ENCODE assay signal across 19 cellular contexts in the genomic region with DNA sequence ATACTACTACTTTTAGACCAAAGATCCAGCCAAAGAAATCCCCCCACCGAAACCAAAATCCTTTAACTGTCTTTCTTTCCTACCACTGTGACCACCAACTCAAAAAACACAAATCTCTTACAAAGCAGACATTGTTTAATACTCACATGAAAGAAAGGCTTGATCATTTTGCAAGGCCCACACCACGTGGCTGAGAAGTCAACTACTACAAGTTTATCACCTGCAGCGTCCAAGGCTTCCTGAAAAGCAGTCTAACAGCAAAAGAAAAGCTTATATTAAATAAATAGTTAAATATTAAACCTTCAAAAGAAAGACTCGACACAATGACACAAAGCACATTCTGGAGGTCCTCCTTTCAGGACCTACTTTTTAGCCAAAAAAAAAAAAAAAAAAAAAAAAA. TPM values are rescaled to one million over a fixed set of nuclear protein-coding genes. Genes with fewer than 3 reads are reported as not detected.
A peak's percentile ranks its signal among the peaks of the same experiment; 100 is the strongest.
DNase-seq lines count a peak whose midpoint lies in the region; ATAC-seq, FAIRE-seq and TF ChIP-seq lines count a peak whose summit lies in the region.
"Had no signal": no experiment of that assay in that cellular context is flagged by ENCODE, and none has a peak within 500 bp of the region (broad histone marks: within the 10 kb centered on the region; RNA-seq: fewer than 3 reads in every experiment).

No MANE protein-coding gene starts in this region.

- no peaks in the 10 kb centered on the region for H3K9me2 ChIP-seq in Loucy (replicated peaks; ENCODE audit: low read depth, low read length)
- H3K9me2 ChIP-seq: SK-N-SH had no signal

- H3K9me3 ChIP-seq in Loucy (ENCODE audit: insufficient read depth, low read depth, low read length) (no peaks in the 10 kb centered on the region), small intestine (ENCODE audit: control insufficient read depth, low read depth) (no peaks in the 10 kb centered on the region), MG63 (no peaks in the 10 kb centered on the region)
- H3K9me3 ChIP-seq: BLaER1 treated with 17β-estradiol and CSF1 and Interleukin-3, amounts not matched to agents 10 nM and 100 nM; SK-N-SH had no signal

- peak overlapping the region; percentile 28 for H3K9ac ChIP-seq in Loucy (ENCODE audit: low read depth, low read length, poor library complexity, severe bottlenecking)
- H3K9ac ChIP-seq: BLaER1 treated with 17β-estradiol and CSF1 and Interleukin-3, amounts not matched to agents 10 nM and 100 nM; SK-N-SH had no signal

- H3K4me2 ChIP-seq in Loucy (ENCODE audit: low read depth, low read length, poor library complexity, severe bottlenecking), result peak overlapping the region; percentile 96
- H3K4me2 ChIP-seq: SK-N-SH had no signal

- no peak for ATAC-seq in activated T-cell treated with anti-CD3 and anti-CD28 coated beads, Interleukin-2, amount 50 U/mL, for 72 hours (replicated peaks in 1 of 2)

- no peaks in the 10 kb centered on the region for H3K27me3 Mint-ChIP-seq in activated T-cell treated with anti-CD3 and anti-CD28 coated beads, Interleukin-2, amount 50 U/mL, for 72 hours (ENCODE audit: low read depth)

- peaks cover 39% of the 10 kb centered on the region; the same call in 1 of the 2 replicates for H3K36me3 ChIP-seq in Loucy (ENCODE audit: insufficient read depth, low read length)
- peaks cover 7 to 12% of the 10 kb centered on the region in 2 donors for H3K36me3 ChIP-seq in small intestine (ENCODE audit: control insufficient read depth in 2 of 2, insufficient read depth in 2 of 2, low read length in 2 of 2)
- H3K36me3 ChIP-seq in MG63, result peaks cover 78% of the 10 kb centered on the region

- peaks cover 90% of the 10 kb centered on the region for H4K20me1 ChIP-seq in Loucy (ENCODE audit: insufficient read depth, low read length, poor library complexity, severe bottlenecking)

- H3K36me3 Mint-ChIP-seq in activated T-cell treated with anti-CD3 and anti-CD28 coated beads, Interleukin-2, amount 50 U/mL, for 72 hours (ENCODE audit: insufficient read depth in 2 of 2), result peaks cover 7 to 33% of the 10 kb centered on the region in 2 donors

- H3K27me3 ChIP-seq in Loucy (ENCODE audit: insufficient read depth, low read length, poor library complexity, severe bottlenecking), result peaks cover 2% of the 10 kb centered on the region
- H3K27me3 ChIP-seq in small intestine (ENCODE audit: control insufficient read depth in 2 of 2, insufficient read depth in 2 of 2, low read length in 2 of 2), result no peaks in the 10 kb centered on the region
- no peaks in the 10 kb centered on the region for H3K27me3 ChIP-seq in MG63
- H3K27me3 ChIP-seq: BLaER1 treated with 17β-estradiol and CSF1 and Interleukin-3, amounts not matched to agents 10 nM and 100 nM had no signal

- no peak overlapping the region for H2AFZ ChIP-seq in Loucy (ENCODE audit: low read length)

- peak overlapping the region; percentile 55 for H3K27ac Mint-ChIP-seq in activated T-cell treated with anti-CD3 and anti-CD28 coated beads, Interleukin-2, amount 50 U/mL, for 72 hours
- H3K27ac Mint-ChIP-seq: HFFc6 had no signal

- DNase-seq in activated T-cell treated with anti-CD3 and anti-CD28 coated beads, Interleukin-2, amount 50 U/mL, for 72 hours, result no peak
- DNase-seq in activated T-cell treated with anti-CD3 and anti-CD28 coated beads, Interleukin-2, amount 50 U/mL, for 1 hour, result no peak
- DNase-seq in fibroblast of gingiva (ENCODE audit: low read depth) (peak; percentile 0), small intestine (peak; percentile 31), MG63 (no peak), C1 segment of cervical spinal cord (lab: John Stamatoyannopoulos, UW) (no peak)
- DNase-seq: H7, HFFc6, NCI-H1105 treated with DMSO at 0.1 percent for 48 hours, NCI-H1694, NCI-H2081 treated with DMSO at 0.1 percent for 48 hours, NCI-H446 treated with DMSO at 0.1 percent for 48 hours, Right ventricle myocardium superior, SK-N-SH had no signal

- H3K4me1 Mint-ChIP-seq in activated T-cell treated with anti-CD3 and anti-CD28 coated beads, Interleukin-2, amount 50 U/mL, for 72 hours (ENCODE audit: low read depth), result peaks cover 48% of the 10 kb centered on the region

- WGBS in small intestine, 3 donors, result 23 to 58% (median 35%) methylated on average over 4 of the region's 4 CpGs

- no peaks in the 10 kb centered on the region for H3F3A ChIP-seq in Loucy (ENCODE audit: low read depth)

- no peak overlapping the region for H3K4me3 Mint-ChIP-seq in activated T-cell treated with anti-CD3 and anti-CD28 coated beads, Interleukin-2, amount 50 U/mL, for 72 hours

- no peak for TF ChIP-seq CTCF in Loucy (conservative IDR thresholded peaks at IDR 0.05; ENCODE audit: low read length)

- no peak for FAIRE-seq in small intestine (lab: Jason Lieb, UNC)
- FAIRE-seq: G401.6, HTR-8/SVneo had no signal

- peaks cover 55% of the 10 kb centered on the region for H3K4me1 ChIP-seq in Loucy (ENCODE audit: insufficient read depth, low read length, poor library complexity, severe bottlenecking)
- peaks cover 0 to 4% of the 10 kb centered on the region in 2 donors for H3K4me1 ChIP-seq in small intestine (ENCODE audit: control insufficient read depth in 2 of 2, insufficient read depth in 1 of 2, low read depth in 1 of 2, low read length in 1 of 2)

- H3K79me2 ChIP-seq in Loucy (ENCODE audit: insufficient read depth, low read length), result peaks cover 93% of the 10 kb centered on the region

- H3K9me3 Mint-ChIP-seq in activated T-cell treated with anti-CD3 and anti-CD28 coated beads, Interleukin-2, amount 50 U/mL, for 72 hours, result no peaks in the 10 kb centered on the region
- H3K9me3 Mint-ChIP-seq: HFFc6 had no signal

- no peak overlapping the region for H3K27ac ChIP-seq in small intestine (ENCODE audit: low read depth in 1 of 2, low read length in 1 of 2)

- H3K4me3 ChIP-seq in Loucy (ENCODE audit: low read length, poor library complexity, severe bottlenecking), result peak overlapping the region; percentile 83
- H3K4me3 ChIP-seq in small intestine (ENCODE audit: low read depth in 1 of 2, low read length in 2 of 2), result no peak overlapping the region
- no peak overlapping the region for H3K4me3 ChIP-seq in MG63
- H3K4me3 ChIP-seq: BLaER1 treated with 17β-estradiol and CSF1 and Interleukin-3, amounts not matched to agents 10 nM and 100 nM had no signal

RNA-seq across cellular contexts. Expression of a gene that starts 5.1 kb away (rescaled TPM):
- 100 to 1,000 TPM; 220 to 295 TPM for total RNA-seq in activated T-cell treated with anti-CD3 and anti-CD28 coated beads, Interleukin-2, amount 50 U/mL, for 72 hours
- polyA plus RNA-seq in small intestine, result 100 to 1,000 TPM; 483 to 881 (median 628) TPM
- 441 and 536 TPM in 2 replicates for total RNA-seq in MG63 (2014; rRNA removed; shearing (Covaris generic); ENCODE audit: low replicate concordance)

RNA-seq across cellular contexts. Expression of a gene that starts 43.3 kb away (rescaled TPM):
- not detected for total RNA-seq in activated T-cell treated with anti-CD3 and anti-CD28 coated beads, Interleukin-2, amount 50 U/mL, for 72 hours
- 10 to 100 TPM in 2 of 3 donors, 1 to 10 TPM in 1; 6.5 to 25.7 (median 12.1) TPM for polyA plus RNA-seq in small intestine
- total RNA-seq in MG63 (2014; rRNA removed; shearing (Covaris generic); ENCODE audit: low replicate concordance), result not detected in 2 replicates
- total RNA-seq: H7, HFFc6, LHCN-M2, Right ventricle myocardium superior had no signal
- polyA plus RNA-seq: SK-N-SH had no signal

Comparison
In these comparisons a context has a peak if more than half of its experiments do, and no peak if none do; other contexts are left out.
1. DNase-seq: peak in fibroblast of gingiva (single experiment) and small intestine (single experiment); none in activated T-cell treated with anti-CD3 and anti-CD28 coated beads, Interleukin-2, amount 50 U/mL, for 72 hours (0 of 2), activated T-cell treated with anti-CD3 and anti-CD28 coated beads, Interleukin-2, amount 50 U/mL, for 1 hour (single experiment), MG63 (single experiment) and C1 segment of cervical spinal cord (0 of 14).